In the genomic region with DNA sequence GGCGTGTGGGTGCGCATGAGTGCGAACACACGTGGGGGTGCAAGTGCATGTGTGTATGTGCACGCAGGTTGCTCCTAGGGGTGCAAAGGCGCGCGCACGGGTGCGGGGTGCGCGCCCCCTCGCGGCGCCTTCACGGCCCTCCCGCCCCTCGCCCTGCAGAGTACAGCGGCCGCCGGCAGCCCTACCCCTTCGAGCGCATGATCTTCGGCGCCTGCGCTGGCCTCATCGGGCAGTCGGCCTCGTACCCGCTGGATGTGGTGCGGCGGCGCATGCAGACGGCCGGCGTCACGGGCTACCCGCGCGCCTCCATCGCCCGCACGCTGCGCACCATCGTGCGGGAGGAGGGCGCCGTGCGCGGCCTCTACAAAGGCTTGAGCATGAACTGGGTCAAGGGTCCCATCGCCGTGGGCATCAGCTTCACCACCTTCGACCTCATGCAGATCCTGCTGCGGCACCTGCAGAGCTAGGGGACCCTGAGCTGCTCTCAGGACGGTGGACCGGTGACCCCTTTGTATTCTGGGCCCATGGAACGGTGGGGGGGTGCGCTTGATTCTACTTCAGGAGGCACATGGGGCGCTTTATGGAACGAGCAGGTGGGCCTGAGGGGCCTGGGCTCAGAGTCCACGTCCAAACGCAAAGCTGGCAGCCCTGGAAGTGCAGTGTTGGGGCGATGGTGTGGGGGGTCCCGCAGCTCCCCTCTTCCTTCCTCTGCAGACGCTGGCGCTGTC, we compare ENCODE assay signal across 1 cellular context.
A peak's percentile ranks its signal among the peaks of the same experiment; 100 is the strongest.
TF ChIP-seq lines count a peak whose summit lies in the region.

No MANE protein-coding gene starts in this region.

TF ChIP-seq in WTC11, 78 proteins besides CTCF, POLR2A, EP300 and RAD21 (continued from another document):
- TF ChIP-seq, protein P1, sequence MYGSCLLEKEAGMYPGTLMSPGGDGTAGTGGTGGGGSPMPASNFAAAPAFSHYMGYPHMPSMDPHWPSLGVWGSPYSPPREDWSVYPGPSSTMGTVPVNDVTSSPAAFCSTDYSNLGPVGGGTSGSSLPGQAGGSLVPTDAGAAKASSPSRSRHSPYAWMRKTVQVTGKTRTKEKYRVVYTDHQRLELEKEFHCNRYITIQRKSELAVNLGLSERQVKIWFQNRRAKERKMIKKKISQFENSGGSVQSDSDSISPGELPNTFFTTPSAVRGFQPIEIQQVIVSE (CRISPR knock-in tag; IDR thresholded peaks at IDR 0.05; ENCODE audit: borderline replicate concordance) = no peak
- no peak for TF ChIP-seq GTF2I (CRISPR knock-in tag; conservative IDR thresholded peaks at IDR 0.05)
- 0 out of 2 replicates have a peak, but pooled peaks have one; percentile 66 for TF ChIP-seq CREB1 (CRISPR knock-in tag; IDR thresholded peaks at IDR 0.05)
- TF ChIP-seq ZBTB21 (CRISPR knock-in tag; IDR thresholded peaks at IDR 0.05; ENCODE audit: borderline replicate concordance) = no peak; the same call in 1 of the 2 replicates
- TF ChIP-seq, protein P2, sequence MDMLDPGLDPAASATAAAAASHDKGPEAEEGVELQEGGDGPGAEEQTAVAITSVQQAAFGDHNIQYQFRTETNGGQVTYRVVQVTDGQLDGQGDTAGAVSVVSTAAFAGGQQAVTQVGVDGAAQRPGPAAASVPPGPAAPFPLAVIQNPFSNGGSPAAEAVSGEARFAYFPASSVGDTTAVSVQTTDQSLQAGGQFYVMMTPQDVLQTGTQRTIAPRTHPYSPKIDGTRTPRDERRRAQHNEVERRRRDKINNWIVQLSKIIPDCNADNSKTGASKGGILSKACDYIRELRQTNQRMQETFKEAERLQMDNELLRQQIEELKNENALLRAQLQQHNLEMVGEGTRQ (CRISPR knock-in tag; IDR thresholded peaks at IDR 0.05) = no peak
- no peak; the same call in none of the 2 replicates for TF ChIP-seq TEAD1 (CRISPR knock-in tag; IDR thresholded peaks at IDR 0.05)
- TF ChIP-seq, protein P3, sequence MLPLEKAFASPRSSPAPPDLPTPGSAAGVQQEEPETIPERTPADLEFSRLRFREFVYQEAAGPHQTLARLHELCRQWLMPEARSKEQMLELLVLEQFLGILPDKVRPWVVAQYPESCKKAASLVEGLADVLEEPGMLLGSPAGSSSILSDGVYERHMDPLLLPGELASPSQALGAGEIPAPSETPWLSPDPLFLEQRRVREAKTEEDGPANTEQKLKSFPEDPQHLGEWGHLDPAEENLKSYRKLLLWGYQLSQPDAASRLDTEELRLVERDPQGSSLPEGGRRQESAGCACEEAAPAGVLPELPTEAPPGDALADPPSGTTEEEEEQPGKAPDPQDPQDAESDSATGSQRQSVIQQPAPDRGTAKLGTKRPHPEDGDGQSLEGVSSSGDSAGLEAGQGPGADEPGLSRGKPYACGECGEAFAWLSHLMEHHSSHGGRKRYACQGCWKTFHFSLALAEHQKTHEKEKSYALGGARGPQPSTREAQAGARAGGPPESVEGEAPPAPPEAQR (CRISPR knock-in tag; IDR thresholded peaks at IDR 0.05) = no peak
- TF ChIP-seq, protein P4, sequence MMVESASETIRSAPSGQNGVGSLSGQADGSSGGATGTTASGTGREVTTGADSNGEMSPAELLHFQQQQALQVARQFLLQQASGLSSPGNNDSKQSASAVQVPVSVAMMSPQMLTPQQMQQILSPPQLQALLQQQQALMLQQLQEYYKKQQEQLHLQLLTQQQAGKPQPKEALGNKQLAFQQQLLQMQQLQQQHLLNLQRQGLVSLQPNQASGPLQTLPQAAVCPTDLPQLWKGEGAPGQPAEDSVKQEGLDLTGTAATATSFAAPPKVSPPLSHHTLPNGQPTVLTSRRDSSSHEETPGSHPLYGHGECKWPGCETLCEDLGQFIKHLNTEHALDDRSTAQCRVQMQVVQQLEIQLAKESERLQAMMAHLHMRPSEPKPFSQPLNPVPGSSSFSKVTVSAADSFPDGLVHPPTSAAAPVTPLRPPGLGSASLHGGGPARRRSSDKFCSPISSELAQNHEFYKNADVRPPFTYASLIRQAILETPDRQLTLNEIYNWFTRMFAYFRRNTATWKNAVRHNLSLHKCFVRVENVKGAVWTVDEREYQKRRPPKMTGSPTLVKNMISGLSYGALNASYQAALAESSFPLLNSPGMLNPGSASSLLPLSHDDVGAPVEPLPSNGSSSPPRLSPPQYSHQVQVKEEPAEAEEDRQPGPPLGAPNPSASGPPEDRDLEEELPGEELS (CRISPR knock-in tag; IDR thresholded peaks at IDR 0.05) = 0 out of 2 replicates have a peak, but pooled peaks have one; percentile 63
- no peak for TF ChIP-seq JAZF1 (CRISPR knock-in tag; IDR thresholded peaks at IDR 0.05)
- peak; percentile 72; the same call in 1 of the 2 replicates for TF ChIP-seq TP53 (CRISPR knock-in tag; IDR thresholded peaks at IDR 0.05)
- peak; percentile 74; the same call in 1 of the 2 replicates for TF ChIP-seq CBFB (CRISPR knock-in tag; IDR thresholded peaks at IDR 0.05; ENCODE audit: low read depth)
